ENCODE assay signal across 8 cellular contexts in genomic region chr9:92762781-92763708, GRCh38. TPM values are rescaled to one million over a fixed set of nuclear protein-coding genes. Genes with fewer than 3 reads are reported as not detected.
DNase-seq lines count a peak whose midpoint lies in the region; ATAC-seq and TF ChIP-seq lines count a peak whose summit lies in the region.

No MANE protein-coding gene starts in this region.

- H3K27ac Mint-ChIP-seq in CD8-positive, alpha-beta T cell: peak overlapping the region; percentile 77

- H2AFZ ChIP-seq in OCI-LY1 (ENCODE audit: low read length): no peak overlapping the region

- peaks cover 4% of the 10 kb centered on the region for H3K36me3 Mint-ChIP-seq in CD8-positive, alpha-beta T cell

- H3K36me3 ChIP-seq in CD8-positive, alpha-beta T cell (ENCODE audit: insufficient read depth, low read length): no peaks in the 10 kb centered on the region
- H3K36me3 ChIP-seq in OCI-LY1 (ENCODE audit: insufficient read depth, low read length) (no peaks in the 10 kb centered on the region), endocrine pancreas (ENCODE audit: control insufficient read depth, insufficient read depth, low read length) (no peaks in the 10 kb centered on the region), neutrophil (no peaks in the 10 kb centered on the region)

- ATAC-seq in CD8-positive, alpha-beta T cell: no peak
- ATAC-seq in GM18858 (IDR thresholded peaks at IDR 0.05; ENCODE audit: unreplicated experiment): no peak
- ATAC-seq in GM21367 (IDR thresholded peaks at IDR 0.05; ENCODE audit: unreplicated experiment): no peak

- no peaks in the 10 kb centered on the region for H3K27me3 ChIP-seq in CD8-positive, alpha-beta T cell (ENCODE audit: insufficient read depth, low read length)
- H3K27me3 ChIP-seq in OCI-LY1 (ENCODE audit: insufficient read depth, low read length): no peaks in the 10 kb centered on the region
- no peaks in the 10 kb centered on the region for H3K27me3 ChIP-seq in endocrine pancreas (ENCODE audit: control insufficient read depth, insufficient read depth, low read length)
- H3K27me3 ChIP-seq in neutrophil: no peaks in the 10 kb centered on the region

- peak overlapping the region; percentile 90 for H3K4me2 ChIP-seq in OCI-LY1 (ENCODE audit: low read length)

- H3K27me3 Mint-ChIP-seq in CD8-positive, alpha-beta T cell (ENCODE audit: low read depth): no peaks in the 10 kb centered on the region

- peak overlapping the region; percentile 84 for H3K9ac ChIP-seq in OCI-LY1 (ENCODE audit: low read length)
- peak overlapping the region; percentile 4 for H3K9ac ChIP-seq in endocrine pancreas (ENCODE audit: control insufficient read depth, insufficient read depth, low read length)

- H3K9me3 Mint-ChIP-seq in CD8-positive, alpha-beta T cell: no peaks in the 10 kb centered on the region

- no peak for TF ChIP-seq CTCF in CD8-positive, alpha-beta T cell (IDR thresholded peaks at IDR 0.05)
- no peak for TF ChIP-seq CTCF in OCI-LY1 (IDR thresholded peaks at IDR 0.05; ENCODE audit: low read length)
- TF ChIP-seq CTCF in neutrophil (IDR thresholded peaks at IDR 0.05): no peak

- no peak for DNase-seq in CD8-positive, alpha-beta T cell
- DNase-seq in NOMO-1 treated with dmso at 0.1 percent for 144 hours (lab: John Stamatoyannopoulos, UW; ENCODE audit: unreplicated experiment): no peak
- no peak for DNase-seq in activated CD8-positive, alpha-beta memory T cell treated with anti-CD3 and anti-CD28 coated beads for 24 hours

- intact Hi-C loops in CD8-positive, alpha-beta T cell (cut with DNase I, micrococcal nuclease): loop anchor here (2.0 to 10.0 kb wide), 5 partner anchors 20 to 1494 kb away; partner anchors contain the start of genes FAM120A (in 1 of the 2), FAM120AOS (in 1 of the 2) and ZNF169 (in 1 of the 2)

- peaks cover 34% of the 10 kb centered on the region for H3K4me1 ChIP-seq in CD8-positive, alpha-beta T cell (ENCODE audit: insufficient read depth, low read length)
- H3K4me1 ChIP-seq in OCI-LY1 (ENCODE audit: insufficient read depth, low read length, severe bottlenecking) (peaks cover 56% of the 10 kb centered on the region), endocrine pancreas (ENCODE audit: control insufficient read depth, insufficient read depth, low read length) (no peaks in the 10 kb centered on the region), neutrophil (ENCODE audit: control insufficient read depth in 1 of 2, insufficient read depth in 1 of 2, low read depth in 1 of 2, low read length in 1 of 2) (peaks cover 68 to 75% of the 10 kb centered on the region in 2 experiments)

- H3K4me3 Mint-ChIP-seq in CD8-positive, alpha-beta T cell: peak overlapping the region; percentile 92

- CTCF ChIA-PET in CD8-positive, alpha-beta T cell (lab: Charles Lee): interaction anchor here (2.1 to 3.0 kb wide), 2 partner anchors 27 to 46 kb away, joined by 10 to 12 read pairs; no protein-coding TSS in a partner anchor

- peaks cover 50% of the 10 kb centered on the region for H3K79me2 ChIP-seq in OCI-LY1 (ENCODE audit: insufficient read depth, low read length)

- H3K9me2 ChIP-seq in OCI-LY1 (ENCODE audit: low read depth, low read length): no peaks in the 10 kb centered on the region

- H4K20me1 ChIP-seq in OCI-LY1 (ENCODE audit: insufficient read depth, low read length): no peaks in the 10 kb centered on the region

- H3K4me3 ChIP-seq in CD8-positive, alpha-beta T cell (ENCODE audit: low read depth, low read length): peak overlapping the region; percentile 77
- H3K4me3 ChIP-seq in OCI-LY1 (ENCODE audit: low read depth, low read length, poor library complexity, severe bottlenecking) (peak overlapping the region; percentile 91), endocrine pancreas (ENCODE audit: control insufficient read depth, insufficient read depth, low read length) (peak overlapping the region; percentile 10), neutrophil (ENCODE audit: low read depth in 1 of 2, low read length in 1 of 2) (peak overlapping the region; percentile 87 to 100)

- no peaks in the 10 kb centered on the region for H3F3A ChIP-seq in OCI-LY1 (ENCODE audit: insufficient read depth, low read length)

- POLR2A ChIA-PET in CD8-positive, alpha-beta T cell (lab: Charles Lee): interaction anchor here (2.6 kb wide), 1 partner anchor 93 kb away, joined by 14 read pairs; the partner anchor contains the start of gene IPPK

- peak overlapping the region; percentile 0 for H3K27ac ChIP-seq in CD8-positive, alpha-beta T cell (ENCODE audit: low read depth, low read length)
- peak overlapping the region; percentile 86 for H3K27ac ChIP-seq in OCI-LY1 (ENCODE audit: low read depth, low read length, poor library complexity, severe bottlenecking)
- peak overlapping the region; percentile 97 for H3K27ac ChIP-seq in neutrophil

- peaks cover 54% of the 10 kb centered on the region for H3K4me1 Mint-ChIP-seq in CD8-positive, alpha-beta T cell (ENCODE audit: low read depth)

- no peaks in the 10 kb centered on the region for H3K9me3 ChIP-seq in CD8-positive, alpha-beta T cell (ENCODE audit: low read length)
- H3K9me3 ChIP-seq in OCI-LY1 (ENCODE audit: low read length) (no peaks in the 10 kb centered on the region), endocrine pancreas (ENCODE audit: control insufficient read depth, low read length) (no peaks in the 10 kb centered on the region), neutrophil (no peaks in the 10 kb centered on the region)

RNA-seq across cellular contexts. Expression of gene BICD2, which starts 1.6 kb away (rescaled TPM):
- 10 to 100 TPM; 15.1 to 15.6 TPM for total RNA-seq in CD8-positive, alpha-beta T cell

Comparison
In these comparisons a context has a peak if more than half of its experiments do, and no peak if none do; other contexts are left out.
1. H3K27ac ChIP-seq: peak in every context shown above with its lines; median percentile 97 in neutrophil; 86 in OCI-LY1; 0 in CD8-positive, alpha-beta T cell.
2. H3K4me3 ChIP-seq: peak in every context shown above with its lines; median percentile 94 in neutrophil; 91 in OCI-LY1; 77 in CD8-positive, alpha-beta T cell; 10 in endocrine pancreas.